In genomic region chr2:207683879-207684627, GRCh38 we compare ENCODE assay signal across 11 cellular contexts. TPM values are rescaled to one million over a fixed set of nuclear protein-coding genes. Genes with fewer than 3 reads are reported as not detected.
DNase-seq lines count a peak whose midpoint lies in the region; ATAC-seq, FAIRE-seq and TF ChIP-seq lines count a peak whose summit lies in the region.
"Had no signal": no experiment of that assay in that cellular context is flagged by ENCODE, and none has a peak within 500 bp of the region (broad histone marks: within the 10 kb centered on the region; RNA-seq: fewer than 3 reads in every experiment).

No MANE protein-coding gene starts in this region.

- peak overlapping the region; percentile 54; the same call in 1 of the 2 replicates for H3K18ac ChIP-seq in IMR-90 (ENCODE audit: low read depth, low read length)

- H3K14ac ChIP-seq in IMR-90 (replicated peaks; ENCODE audit: low read depth, low read length): no peak overlapping the region

- H2BK120ac ChIP-seq in IMR-90 (ENCODE audit: low read depth, low read length): no peak overlapping the region

- H3K27ac ChIP-seq in IMR-90 (ENCODE audit: insufficient read depth, low read length) (no peak overlapping the region), brain microvascular endothelial cell (peak overlapping the region; percentile 69), HepG2 (ENCODE audit: extremely low read length, insufficient read depth, low read length) (no peak overlapping the region)

- H3K4ac ChIP-seq in IMR-90 (ENCODE audit: low read depth, low read length): 0 out of 2 replicates have a peak overlapping the region, but pooled peaks have one; percentile 0

- H2AK5ac ChIP-seq in IMR-90 (ENCODE audit: low read depth, low read length): no peak overlapping the region

- H3K23ac ChIP-seq in IMR-90 (ENCODE audit: low read depth, low read length): no peak overlapping the region

- H3K36me3 ChIP-seq in IMR-90 (ENCODE audit: control insufficient read depth, insufficient read depth, low read length) (no peaks in the 10 kb centered on the region), brain microvascular endothelial cell (replicated peaks) (no peaks in the 10 kb centered on the region), HepG2 (replicated peaks in 1 of 2; ENCODE audit: control insufficient read depth in 1 of 2, insufficient read depth in 2 of 2, low read length in 2 of 2) (no peaks in the 10 kb centered on the region)

- no TSS peak for BruUV-seq in IMR-90 (replicated peaks; lab: Mats Ljungman, UMichigan)
- BruUV-seq in HepG2 (replicated peaks; lab: Mats Ljungman, UMichigan): no TSS peak

- H4K8ac ChIP-seq in IMR-90 (ENCODE audit: low read depth in 2 of 2, low read length in 2 of 2): peak overlapping the region in 1 of 2 experiments; percentile 0; a peak in 1 of 4 replicates

- H3K4me2 ChIP-seq in IMR-90 (ENCODE audit: low read depth, low read length) (peak overlapping the region; percentile 58; the same call in 1 of the 2 replicates), HepG2 (ENCODE audit: low read depth, low read length) (peak overlapping the region; percentile 47)

- no peaks in the 10 kb centered on the region for H3K27me3 ChIP-seq in IMR-90 (ENCODE audit: control insufficient read depth, insufficient read depth, low read length)
- H3K27me3 ChIP-seq in brain microvascular endothelial cell (replicated peaks): no peaks in the 10 kb centered on the region
- no peaks in the 10 kb centered on the region for H3K27me3 ChIP-seq in HepG2 (ENCODE audit: control insufficient read depth in 1 of 2, insufficient read depth in 2 of 2, low read length in 2 of 2)

- peak; percentile 87 for FAIRE-seq in HepG2 (lab: Jason Lieb, UNC)

- peaks cover 3% of the 10 kb centered on the region; the same call in 1 of the 2 replicates for H3K9me1 ChIP-seq in IMR-90 (ENCODE audit: insufficient read depth, low read length)

- no peak overlapping the region for H2BK15ac ChIP-seq in IMR-90 (ENCODE audit: low read depth, low read length)

- DNase-seq in DMS53 (lab: John Stamatoyannopoulos, UW): peak; percentile 65
- peak; percentile 73 for DNase-seq in IMR-90
- peak; percentile 76 for DNase-seq in brain microvascular endothelial cell
- peak; percentile 84 for DNase-seq in HepG2 (ENCODE audit: low spot score)
- DNase-seq in central memory CD4-positive, alpha-beta T cell: no peak
- DNase-seq in NCI-H1092 treated with DMSO at 0.1 percent for 48 hours (lab: John Stamatoyannopoulos, UW): no peak
- DNase-seq: activated CD8-positive, alpha-beta T cell treated with anti-CD3 and anti-CD28 coated beads for 36 hours; NCI-H187; SHP77 had no signal

- no peak overlapping the region for H2BK5ac ChIP-seq in IMR-90 (ENCODE audit: low read depth, low read length, poor library complexity, severe bottlenecking)

- in situ Hi-C loops in IMR-90 (cut with MboI; ENCODE audit: low sequenced_read_pairs): no loop called here
- in situ Hi-C loops in brain microvascular endothelial cell (cut with HindIII; ENCODE audit: low pct_ligation_motif_present, low sequenced_read_pairs): no loop called here
- in situ Hi-C loops in HepG2 (cut with HindIII; ENCODE audit: extremely low pct_ligation_motif_present, low pct_unique_long_range_greater_than_20kb): no loop called here

- no peak for TF ChIP-seq POLR2A in IMR-90 (IDR thresholded peaks at IDR 0.05; ENCODE audit: low read depth, low read length)
- no peak for TF ChIP-seq POLR2A in HepG2 (IDR thresholded peaks at IDR 0.05; ENCODE audit: insufficient read depth in 1 of 2, low read depth in 2 of 2, low read length in 2 of 2)

- H3K9me3 ChIP-seq in IMR-90 (ENCODE audit: control insufficient read depth, insufficient read depth, low read length) (no peaks in the 10 kb centered on the region; the same call in 1 of the 2 replicates), HepG2 (ENCODE audit: low read length) (no peaks in the 10 kb centered on the region)

- intact Hi-C loops in IMR-90 (cut with micrococcal nuclease) (loop anchor here (5.0 kb wide), 1 partner anchor 42 kb away; no protein-coding TSS in a partner anchor), HepG2 (cut with micrococcal nuclease; ENCODE audit: unreplicated experiment) (no loop called here)

- no peak overlapping the region for H3K56ac ChIP-seq in IMR-90 (ENCODE audit: extremely low read depth, insufficient read depth, low read length)

- ATAC-seq in IMR-90 (ENCODE audit: low read depth) (peak; percentile 82), HepG2 (peak; percentile 91), HG03439 (IDR thresholded peaks at IDR 0.05; ENCODE audit: unreplicated experiment) (no peak), GM21360 (IDR thresholded peaks at IDR 0.05; ENCODE audit: unreplicated experiment) (no peak)
- ATAC-seq: activated CD8-positive, alpha-beta T cell treated with anti-CD3 and anti-CD28 coated beads for 36 hours had no signal

- H2AK9ac ChIP-seq in IMR-90 (replicated peaks; ENCODE audit: low read depth, low read length, poor library complexity): no peak overlapping the region

- H3K79me2 ChIP-seq in HepG2 (ENCODE audit: insufficient read depth, low read length): no peaks in the 10 kb centered on the region

- H4K5ac ChIP-seq in IMR-90 (ENCODE audit: low read depth, low read length): no peak overlapping the region

- H4K20me1 ChIP-seq in IMR-90 (ENCODE audit: insufficient read depth, low read length) (peaks cover 4% of the 10 kb centered on the region; the same call in 1 of the 2 replicates), HepG2 (ENCODE audit: insufficient read depth, low read length) (no peaks in the 10 kb centered on the region)

- no peak overlapping the region for H2BK20ac ChIP-seq in IMR-90 (ENCODE audit: low read depth, low read length)

- no peaks in the 10 kb centered on the region for H3K79me1 ChIP-seq in IMR-90 (ENCODE audit: low read depth in 1 of 2, low read length in 2 of 2)

- dilution Hi-C loops in IMR-90 (cut with HindIII; ENCODE audit: low sequenced_read_pairs, unreplicated experiment): no loop called here

- H3K4me1 ChIP-seq in IMR-90 (ENCODE audit: control insufficient read depth, insufficient read depth, low read length) (peaks cover 6% of the 10 kb centered on the region), HepG2 (ENCODE audit: insufficient read depth, low read length) (peaks cover 18% of the 10 kb centered on the region)

- H3K4me3 ChIP-seq in IMR-90 (ENCODE audit: insufficient read depth, low read depth, low read length) (no peak overlapping the region), brain microvascular endothelial cell (ENCODE audit: low read depth, low read length) (no peak overlapping the region), HepG2 (replicated peaks in 1 of 3; ENCODE audit: insufficient read depth in 1 of 3, low read depth in 2 of 3, low read length in 3 of 3) (0 out of 6 replicates have a peak overlapping the region, but pooled peaks of 1 of the 3 experiments have one; percentile 23)

- 50% methylated on average over 2 of the region's 3 CpGs; no CpG with 5 or more reads in 1 of the 2 experiments for WGBS in IMR-90 (ENCODE audit: extremely low coverage in 2 of 2, insufficient read length in 1 of 2), 2 experiments
- 9% methylated on average over 3 of the region's 3 CpGs for WGBS in HepG2 (ENCODE audit: low lambda C conversion rate)

- CTCF ChIA-PET in IMR-90 (lab: Yijun Ruan, JAX): no interaction called here
- CTCF ChIA-PET in HepG2 (lab: Yijun Ruan, JAX; ENCODE audit: low intra/inter-chr PET ratio, low total read pairs): no interaction called here

- H4K91ac ChIP-seq in IMR-90 (ENCODE audit: insufficient read depth, low read depth, low read length): no peak overlapping the region

- TF ChIP-seq EP300 in HepG2 (IDR thresholded peaks at IDR 0.05; ENCODE audit: low read depth in 2 of 2, low read length in 2 of 2) (peak; percentile 34 to 44; a peak in 2 of 4 replicates), HepG2 (CRISPR knock-in tag; IDR thresholded peaks at IDR 0.05; ENCODE audit: borderline replicate concordance) (no peak)

- H2AFZ ChIP-seq in IMR-90 (replicated peaks; ENCODE audit: low read length, poor library complexity) (no peak overlapping the region), HepG2 (ENCODE audit: low read length) (peak overlapping the region; percentile 58)

- POLR2A ChIA-PET in IMR-90 (lab: Charles Lee; ENCODE audit: unreplicated experiment): interaction anchor here (0.6 kb wide), 1 partner anchor 9 kb away, joined by 7 read pairs; no protein-coding TSS in a partner anchor
- POLR2A ChIA-PET in HepG2 (lab: Yijun Ruan, JAX): interaction anchor here (0.9 to 2.5 kb wide), 5 partner anchors 9 to 571 kb away, joined by 3 to 20 read pairs (median 6); partner anchors contain the start of genes CCNYL1, IDH1 and METTL21A

- TF ChIP-seq RAD21 in IMR-90 (IDR thresholded peaks at IDR 0.05; ENCODE audit: low read length) (no peak), HepG2 (CRISPR knock-in tag; IDR thresholded peaks at IDR 0.05) (no peak)

- TF ChIP-seq CTCF in IMR-90 (conservative IDR thresholded peaks at IDR 0.05; ENCODE audit: low read depth, low read length) (no peak), brain microvascular endothelial cell (IDR thresholded peaks at IDR 0.05; ENCODE audit: low read depth, low read length, missing control alignments) (no peak), HepG2 (CRISPR knock-in tag; IDR thresholded peaks at IDR 0.05) (no peak)

- H3K9ac ChIP-seq in IMR-90 (ENCODE audit: low read depth, low read length) (no peak overlapping the region), HepG2 (ENCODE audit: insufficient read depth, low read depth, low read length) (no peak overlapping the region)

RNA-seq across cellular contexts. Expression of gene CCNYL1, which starts 27.4 kb away (rescaled TPM):
- total RNA-seq in IMR-90 (2012; rRNA removed) (5.4 and 6.7 TPM in 2 replicates), HepG2 (2016; rRNA removed; fragmentation: Illumina TruSeq; extraction: Trizol) (12.5 and 20.2 TPM in 2 replicates)
- polyA plus RNA-seq in IMR-90 (2012; rRNA removed) (5.7 and 7.3 TPM in 2 replicates), HepG2 (2011; rRNA removed) (13.8 and 16.2 TPM in 2 replicates)
- polyA plus RNA-seq in IMR-90 (2012; cell fraction: cytosol; rRNA removed): 2.9 and 3.5 TPM in 2 replicates
- polyA plus RNA-seq in IMR-90 (2012; cell fraction: nucleus; rRNA removed; ENCODE audit: low replicate concordance): 3.3 and 13.0 TPM in 2 replicates
- 27.0 and 29.5 TPM in 2 replicates for total RNA-seq in HepG2 (2016; cell fraction: cytosol; rRNA removed; fragmentation: Illumina TruSeq; extraction: Trizol; ENCODE audit: low read depth)
- 10.0 and 17.8 TPM in 2 replicates for total RNA-seq in HepG2 (2016; cell fraction: insoluble cytoplasmic fraction; rRNA removed; fragmentation: Illumina TruSeq; extraction: Trizol)
- total RNA-seq in HepG2 (2016; cell fraction: membrane; rRNA removed; fragmentation: Illumina TruSeq; extraction: Trizol): 33.7 and 38.3 TPM in 2 replicates
- total RNA-seq in HepG2 (2016; cell fraction: nucleus; rRNA removed; fragmentation: Illumina TruSeq; extraction: Trizol): 16.4 and 19.2 TPM in 2 replicates
- polyA plus RNA-seq in HepG2 (2011; cell fraction: cytosol; rRNA removed): 6.9 and 11.0 TPM in 2 replicates
- polyA plus RNA-seq in HepG2 (2011; cell fraction: nucleus; rRNA removed): 9.8 and 10.3 TPM in 2 replicates
- 17.2 and 21.4 TPM in 2 replicates for polyA plus RNA-seq in HepG2 (2012)
- polyA plus RNA-seq in HepG2 (2016; cell fraction: cytosol; fragmentation: Illumina TruSeq; extraction: Trizol; ENCODE audit: low read depth): 43.2 and 48.7 TPM in 2 replicates
- 35.4 and 41.7 TPM in 2 replicates for polyA plus RNA-seq in HepG2 (2016; cell fraction: insoluble cytoplasmic fraction; fragmentation: Illumina TruSeq; extraction: Trizol; ENCODE audit: low read depth)
- polyA plus RNA-seq in HepG2 (2016; cell fraction: membrane; fragmentation: Illumina TruSeq; extraction: Trizol; ENCODE audit: low read depth): 77.8 and 84.1 TPM in 2 replicates
- 34.4 and 39.4 TPM in 2 replicates for polyA plus RNA-seq in HepG2 (2016; cell fraction: nucleus; fragmentation: Illumina TruSeq; extraction: Trizol; ENCODE audit: insufficient read depth, low read depth)
- polyA minus RNA-seq in HepG2 (2011; rRNA and poly(A)+ RNA removed; ENCODE audit: low replicate concordance): 3.2 and 9.0 TPM in 2 replicates
- polyA minus RNA-seq in HepG2 (2011; cell fraction: cytosol; rRNA and poly(A)+ RNA removed): 16.2 and 19.4 TPM in 2 replicates
- polyA minus RNA-seq in HepG2 (2011; cell fraction: nucleus; rRNA and poly(A)+ RNA removed): 19.1 and 23.7 TPM in 2 replicates

RNA-seq across cellular contexts. Expression of gene METTL21A, which starts 58.9 kb away (rescaled TPM):
- total RNA-seq in IMR-90 (2012; rRNA removed): 5.9 and 11.4 TPM in 2 replicates
- 11.1 and 11.6 TPM in 2 replicates for polyA plus RNA-seq in IMR-90 (2012; rRNA removed)
- polyA plus RNA-seq in IMR-90 (2012; cell fraction: cytosol; rRNA removed): 10.6 and 10.7 TPM in 2 replicates
- 3.7 and 5.9 TPM in 2 replicates for polyA plus RNA-seq in IMR-90 (2012; cell fraction: nucleus; rRNA removed; ENCODE audit: low replicate concordance)
- total RNA-seq in HepG2 (2016; rRNA removed; fragmentation: Illumina TruSeq; extraction: Trizol): 61.2 and 65.1 TPM in 2 replicates
- total RNA-seq in HepG2 (2016; cell fraction: cytosol; rRNA removed; fragmentation: Illumina TruSeq; extraction: Trizol; ENCODE audit: low read depth): 110 and 117 TPM in 2 replicates
- total RNA-seq in HepG2 (2016; cell fraction: insoluble cytoplasmic fraction; rRNA removed; fragmentation: Illumina TruSeq; extraction: Trizol): 62.0 and 64.9 TPM in 2 replicates
- total RNA-seq in HepG2 (2016; cell fraction: membrane; rRNA removed; fragmentation: Illumina TruSeq; extraction: Trizol): 135 and 136 TPM in 2 replicates
- 39.0 and 46.9 TPM in 2 replicates for total RNA-seq in HepG2 (2016; cell fraction: nucleus; rRNA removed; fragmentation: Illumina TruSeq; extraction: Trizol)
- 36.7 and 42.4 TPM in 2 replicates for polyA plus RNA-seq in HepG2 (2011; rRNA removed)
- 38.0 and 38.7 TPM in 2 replicates for polyA plus RNA-seq in HepG2 (2011; cell fraction: cytosol; rRNA removed)
- 13.1 and 16.8 TPM in 2 replicates for polyA plus RNA-seq in HepG2 (2011; cell fraction: nucleus; rRNA removed)
- polyA plus RNA-seq in HepG2 (2012): 43.7 and 48.9 TPM in 2 replicates
- polyA plus RNA-seq in HepG2 (2016; cell fraction: cytosol; fragmentation: Illumina TruSeq; extraction: Trizol; ENCODE audit: low read depth): 134 and 160 TPM in 2 replicates
- 66.9 and 74.4 TPM in 2 replicates for polyA plus RNA-seq in HepG2 (2016; cell fraction: insoluble cytoplasmic fraction; fragmentation: Illumina TruSeq; extraction: Trizol; ENCODE audit: low read depth)
- polyA plus RNA-seq in HepG2 (2016; cell fraction: membrane; fragmentation: Illumina TruSeq; extraction: Trizol; ENCODE audit: low read depth): 130 and 138 TPM in 2 replicates
- polyA plus RNA-seq in HepG2 (2016; cell fraction: nucleus; fragmentation: Illumina TruSeq; extraction: Trizol; ENCODE audit: insufficient read depth, low read depth): 69.6 and 71.3 TPM in 2 replicates
- 10.4 and 23.3 TPM in 2 replicates for polyA minus RNA-seq in HepG2 (2011; rRNA and poly(A)+ RNA removed; ENCODE audit: low replicate concordance)
- 19.6 and 24.8 TPM in 2 replicates for polyA minus RNA-seq in HepG2 (2011; cell fraction: cytosol; rRNA and poly(A)+ RNA removed)
- 22.7 and 31.5 TPM in 2 replicates for polyA minus RNA-seq in HepG2 (2011; cell fraction: nucleus; rRNA and poly(A)+ RNA removed)

Comparison
In these comparisons a context has a peak if more than half of its experiments do, and no peak if none do; other contexts are left out.
1. DNase-seq: peak in DMS53 (single experiment), IMR-90 (single experiment), brain microvascular endothelial cell (single experiment) and HepG2 (single experiment); none in central memory CD4-positive, alpha-beta T cell (single experiment) and NCI-H1092 treated with DMSO at 0.1 percent for 48 hours (single experiment).
2. ATAC-seq: peak in IMR-90 (single experiment) and HepG2 (single experiment); none in HG03439 (single experiment) and GM21360 (single experiment).